9 cellular contexts compared by ENCODE assay signal in genomic region chr2:45458909-45459563, GRCh38.
A peak's percentile ranks its signal among the peaks of the same experiment; 100 is the strongest.
DNase-seq lines count a peak whose midpoint lies in the region; ATAC-seq and TF ChIP-seq lines count a peak whose summit lies in the region.
"Had no signal": no experiment of that assay in that cellular context is flagged by ENCODE, and none has a peak within 500 bp of the region (broad histone marks: within the 10 kb centered on the region; RNA-seq: fewer than 3 reads in every experiment).

No MANE protein-coding gene starts in this region.

- no peak for TF ChIP-seq RAD21 in SK-N-SH (IDR thresholded peaks at IDR 0.05; ENCODE audit: low read length)

- H3K4me3 Mint-ChIP-seq in stimulated activated naive CD8-positive, alpha-beta T cell treated with anti-CD3 and anti-CD28 coated beads, Interleukin-15, amount 100 ng/mL, for 72 hours, result no peak overlapping the region
- H3K4me3 Mint-ChIP-seq: activated CD4-positive, alpha-beta T cell treated with anti-CD3 and anti-CD28 coated beads, Interleukin-2, amount 10 ng/mL, durations not matched to agents 7 days and 5 days had no signal

- H3K36me3 ChIP-seq in SK-N-SH (replicated peaks in 1 of 2; ENCODE audit: control insufficient read depth in 1 of 2, insufficient read depth in 2 of 2, low read length in 1 of 2), result peaks cover 0 to 2% of the 10 kb centered on the region in 2 experiments
- no peaks in the 10 kb centered on the region for H3K36me3 ChIP-seq in skeletal muscle satellite cell (ENCODE audit: insufficient read depth, low read length)

- H3K27ac ChIP-seq in SK-N-SH (ENCODE audit: low read depth in 2 of 2, low read length in 1 of 2), result peak overlapping the region; percentile 16 to 50; a peak in 3 of 4 replicates

- H3K9me3 ChIP-seq in SK-N-SH (no peaks in the 10 kb centered on the region), skeletal muscle satellite cell (replicated peaks; ENCODE audit: low read length) (no peaks in the 10 kb centered on the region)

- peak overlapping the region; percentile 61 for H2AFZ ChIP-seq in SK-N-SH (ENCODE audit: low read depth)

- H3K4me2 ChIP-seq in SK-N-SH, result peak overlapping the region; percentile 33; the same call in 1 of the 2 replicates
- H3K4me2 ChIP-seq in skeletal muscle satellite cell (ENCODE audit: low read length), result peak overlapping the region; percentile 36

- WGBS in SK-N-SH (ENCODE audit: low lambda C conversion rate), result 51% methylated on average over 3 of the region's 3 CpGs

- H3K4me1 Mint-ChIP-seq in stimulated activated naive CD8-positive, alpha-beta T cell treated with anti-CD3 and anti-CD28 coated beads, Interleukin-15, amount 100 ng/mL, for 72 hours, result no peaks in the 10 kb centered on the region
- H3K4me1 Mint-ChIP-seq: activated CD4-positive, alpha-beta T cell treated with anti-CD3 and anti-CD28 coated beads, Interleukin-2, amount 10 ng/mL, durations not matched to agents 7 days and 5 days had no signal

- no peak for TF ChIP-seq CTCF in SK-N-SH (IDR thresholded peaks at IDR 0.05)

- no peak overlapping the region for H3K27ac Mint-ChIP-seq in stimulated activated naive CD8-positive, alpha-beta T cell treated with anti-CD3 and anti-CD28 coated beads, Interleukin-15, amount 100 ng/mL, for 72 hours
- H3K27ac Mint-ChIP-seq: activated CD4-positive, alpha-beta T cell treated with anti-CD3 and anti-CD28 coated beads, Interleukin-2, amount 10 ng/mL, durations not matched to agents 7 days and 5 days had no signal

- H3K79me2 ChIP-seq in SK-N-SH (ENCODE audit: insufficient read depth), result no peaks in the 10 kb centered on the region

- H4K20me1 ChIP-seq in SK-N-SH (ENCODE audit: insufficient read depth), result no peaks in the 10 kb centered on the region

- no peak overlapping the region for H3K4me3 ChIP-seq in SK-N-SH (ENCODE audit: low read depth in 2 of 2, low read length in 1 of 2)
- H3K4me3 ChIP-seq in skeletal muscle satellite cell (ENCODE audit: low read length), result no peak overlapping the region

- no peaks in the 10 kb centered on the region for H3K27me3 Mint-ChIP-seq in stimulated activated naive CD8-positive, alpha-beta T cell treated with anti-CD3 and anti-CD28 coated beads, Interleukin-15, amount 100 ng/mL, for 72 hours
- H3K27me3 Mint-ChIP-seq: activated CD4-positive, alpha-beta T cell treated with anti-CD3 and anti-CD28 coated beads, Interleukin-2, amount 10 ng/mL, durations not matched to agents 7 days and 5 days had no signal

- POLR2A ChIA-PET in SK-N-SH (lab: Yijun Ruan, JAX), result no interaction called here

- H3K9ac ChIP-seq in SK-N-SH (no peak overlapping the region), skeletal muscle satellite cell (ENCODE audit: low read depth, low read length) (peak overlapping the region; percentile 1)

- H3K9me2 ChIP-seq in SK-N-SH, result no peaks in the 10 kb centered on the region

- H3F3A ChIP-seq in SK-N-SH (replicated peaks; ENCODE audit: insufficient read depth), result no peaks in the 10 kb centered on the region

- no peak for ATAC-seq in GM21526 (IDR thresholded peaks at IDR 0.05; ENCODE audit: low FRiP score, unreplicated experiment)
- no peak for ATAC-seq in stimulated activated naive CD8-positive, alpha-beta T cell treated with anti-CD3 and anti-CD28 coated beads, Interleukin-15, amount 100 ng/mL, for 72 hours

- H3K27me3 ChIP-seq in SK-N-SH (ENCODE audit: insufficient read depth) (no peaks in the 10 kb centered on the region), skeletal muscle satellite cell (ENCODE audit: control insufficient read depth, insufficient read depth, low read length) (no peaks in the 10 kb centered on the region)

- no peak for TF ChIP-seq EP300 in SK-N-SH (IDR thresholded peaks at IDR 0.05; ENCODE audit: borderline replicate concordance in 1 of 2, low read depth in 1 of 2, low read length in 1 of 2)

- no peaks in the 10 kb centered on the region for H3K9me3 Mint-ChIP-seq in stimulated activated naive CD8-positive, alpha-beta T cell treated with anti-CD3 and anti-CD28 coated beads, Interleukin-15, amount 100 ng/mL, for 72 hours
- H3K9me3 Mint-ChIP-seq: activated CD4-positive, alpha-beta T cell treated with anti-CD3 and anti-CD28 coated beads, Interleukin-2, amount 10 ng/mL, durations not matched to agents 7 days and 5 days had no signal

- DNase-seq in HS-27A (ENCODE audit: low read depth) (peak; percentile 60), SK-N-SH (no peak), glomerular visceral epithelial cell (ENCODE audit: extremely low spot score) (peak; percentile 64), NCI-H446 (lab: John Stamatoyannopoulos, UW) (no peak)
- no peak for DNase-seq in activated effector memory CD4-positive, alpha-beta T cell treated with Interleukin-2 at 50 U/mL for 16 hours
- no peak for DNase-seq in stimulated activated naive CD8-positive, alpha-beta T cell treated with anti-CD3 and anti-CD28 coated beads, Interleukin-15, amount 100 ng/mL, for 72 hours
- DNase-seq: activated CD4-positive, alpha-beta T cell treated with anti-CD3 and anti-CD28 coated beads, Interleukin-2, amount 10 ng/mL, durations not matched to agents 7 days and 5 days had no signal

- peaks cover 0 to 15% of the 10 kb centered on the region in 2 experiments; a peak in 2 of 4 replicates for H3K4me1 ChIP-seq in SK-N-SH (ENCODE audit: control insufficient read depth in 1 of 2, insufficient read depth in 2 of 2, low read depth in 1 of 2, low read length in 1 of 2)
- H3K4me1 ChIP-seq in skeletal muscle satellite cell (ENCODE audit: control insufficient read depth, insufficient read depth, low read length), result peaks cover 14% of the 10 kb centered on the region

- CTCF ChIA-PET in SK-N-SH (lab: Yijun Ruan, JAX), result interaction anchor here (1.0 to 2.3 kb wide), 3 partner anchors 10 to 477 kb away, joined by 3 to 7 read pairs (median 5); no protein-coding TSS in a partner anchor

TF ChIP-seq in SK-N-SH, 30 proteins besides CTCF, POLR2A, EP300 and RAD21:
- TF ChIP-seq YY1 (IDR thresholded peaks at IDR 0.05; ENCODE audit: low read depth) (no peak), GABPA (IDR thresholded peaks at IDR 0.05; ENCODE audit: low read depth) (no peak), TCF12 (IDR thresholded peaks at IDR 0.05) (no peak; the same call in 1 of the 2 replicates), RCOR1 (IDR thresholded peaks at IDR 0.05; ENCODE audit: low read length) (no peak), ZBTB33 (IDR thresholded peaks at IDR 0.05; ENCODE audit: borderline replicate concordance, low read depth) (no peak), TEAD4 (IDR thresholded peaks at IDR 0.05; ENCODE audit: borderline replicate concordance, insufficient read depth) (no peak), FOXJ3 (CRISPR knock-in tag; IDR thresholded peaks at IDR 0.05) (no peak), ELF1 (IDR thresholded peaks at IDR 0.05) (peak; percentile 98), PBX3 (IDR thresholded peaks at IDR 0.05) (peak; percentile 66), TAF1 (IDR thresholded peaks at IDR 0.05; ENCODE audit: borderline replicate concordance, low read depth, low read length) (no peak), NFIC (IDR thresholded peaks at IDR 0.05; ENCODE audit: borderline replicate concordance) (no peak), CHD2 (IDR thresholded peaks at IDR 0.05; ENCODE audit: low read length, partially characterized antibody) (no peak), MEF2A (IDR thresholded peaks at IDR 0.05; ENCODE audit: borderline replicate concordance, low read depth) (no peak), USF1 (IDR thresholded peaks at IDR 0.05; ENCODE audit: borderline replicate concordance, low read depth) (no peak), FOSL2 (IDR thresholded peaks at IDR 0.05; ENCODE audit: borderline replicate concordance, low read depth) (no peak; the same call in 1 of the 2 replicates), FOXM1 (IDR thresholded peaks at IDR 0.05; ENCODE audit: low read depth) (no peak)

Comparison
In these comparisons a context has a peak if more than half of its experiments do, and no peak if none do; other contexts are left out.
1. DNase-seq: peak in HS-27A (single experiment) and glomerular visceral epithelial cell (single experiment); none in SK-N-SH (single experiment), NCI-H446 (0 of 2), activated effector memory CD4-positive, alpha-beta T cell treated with Interleukin-2 at 50 U/mL for 16 hours (single experiment) and stimulated activated naive CD8-positive, alpha-beta T cell treated with anti-CD3 and anti-CD28 coated beads, Interleukin-15, amount 100 ng/mL, for 72 hours (0 of 2).